Comparison of ENCODE assay signal across 18 cellular contexts in genomic region chr5:173745561-173745960, GRCh38.
DNase-seq lines count a peak whose midpoint lies in the region; ATAC-seq and TF ChIP-seq lines count a peak whose summit lies in the region.
"Had no signal": no experiment of that assay in that cellular context is flagged by ENCODE, and none has a peak within 500 bp of the region (broad histone marks: within the 10 kb centered on the region; RNA-seq: fewer than 3 reads in every experiment).

No MANE protein-coding gene starts in this region.

- H3K79me1 ChIP-seq in H9 (ENCODE audit: insufficient read depth, low read depth, low read length, poor library complexity, severe bottlenecking): no peaks in the 10 kb centered on the region

- H3K4me3 ChIP-seq in SJSA1 (no peak overlapping the region), iPS-20b (ENCODE audit: low read length) (peak overlapping the region; percentile 33; the same call in 1 of the 2 replicates)
- H3K4me3 ChIP-seq: cardiac muscle cell, skin epidermis had no signal

- no peaks in the 10 kb centered on the region for H3K79me2 ChIP-seq in H9 (ENCODE audit: insufficient read depth, low read length)

- H3K4me3 Mint-ChIP-seq in H9: peak overlapping the region; percentile 45 to 67
- no peak overlapping the region for H3K4me3 Mint-ChIP-seq in stimulated activated memory B cell treated with anti-CD40 and anti-IgM and Interleukin-4, amounts not matched to agents 10 μg/mL and 1 μg/mL and 100 μg/mL, for 72 hours
- H3K4me3 Mint-ChIP-seq: naive thymus-derived CD4-positive, alpha-beta T cell; T-helper 2 cell treated with Interferon-gamma antibody and Interleukin-4, amounts not matched to agents 5 μg/mL and 100 μg/mL, for 36 hours had no signal

- no peak overlapping the region for H2AFZ ChIP-seq in H9 (ENCODE audit: low read length)

- H3K9ac ChIP-seq in H9 (ENCODE audit: extremely low read depth, insufficient read length, low read length): no peak overlapping the region
- peak overlapping the region; percentile 45; the same call in 1 of the 2 replicates for H3K9ac ChIP-seq in iPS-20b (ENCODE audit: low read depth, low read length)

- no peaks in the 10 kb centered on the region for H3K23me2 ChIP-seq in H9 (ENCODE audit: insufficient read length, low read depth, low read length, poor library complexity, severe bottlenecking)

- no peak overlapping the region for H4K91ac ChIP-seq in H9 (ENCODE audit: insufficient read length, low read depth, low read length)

- peaks cover 10% of the 10 kb centered on the region; the same call in 1 of the 2 replicates for H3K4me1 ChIP-seq in H9 (ENCODE audit: insufficient read depth, low read length)
- H3K4me1 ChIP-seq in SJSA1 (replicated peaks): peaks cover 15% of the 10 kb centered on the region
- H3K4me1 ChIP-seq in iPS-20b (ENCODE audit: insufficient read depth, low read length): peaks cover 25% of the 10 kb centered on the region
- H3K4me1 ChIP-seq: BE2C had no signal

- H2BK12ac ChIP-seq in H9 (ENCODE audit: insufficient read length, low read depth, low read length): no peak overlapping the region

- H3K23ac ChIP-seq in H9 (ENCODE audit: insufficient read length, low read depth, low read length): no peak overlapping the region

- no peak overlapping the region for H4K8ac ChIP-seq in H9 (replicated peaks; ENCODE audit: insufficient read length, low read depth, low read length)

- no peak overlapping the region for H2AK5ac ChIP-seq in H9 (ENCODE audit: insufficient read length, low read length)

- H2BK15ac ChIP-seq in H9 (ENCODE audit: low read depth, low read length): no peak overlapping the region

- peak overlapping the region; percentile 74 for H3T11ph ChIP-seq in H9 (ENCODE audit: low read length)

- H3K9me3 ChIP-seq in H9 (ENCODE audit: control insufficient read depth, low read depth, low read length) (no peaks in the 10 kb centered on the region), SJSA1 (replicated peaks) (no peaks in the 10 kb centered on the region), iPS-20b (ENCODE audit: insufficient read depth, low read depth, low read length) (no peaks in the 10 kb centered on the region)
- H3K9me3 ChIP-seq: BE2C had no signal

- H2BK120ac ChIP-seq in H9 (ENCODE audit: low read depth, low read length, poor library complexity, severe bottlenecking): no peak overlapping the region

- no peak overlapping the region for H3K56ac ChIP-seq in H9 (ENCODE audit: insufficient read length, low read depth, low read length)

- no peak for ATAC-seq in stimulated activated memory B cell treated with anti-CD40 and anti-IgM and Interleukin-4, amounts not matched to agents 10 μg/mL and 1 μg/mL and 100 μg/mL, for 72 hours
- ATAC-seq in HG03175 (IDR thresholded peaks at IDR 0.05; ENCODE audit: unreplicated experiment) (no peak), GM21717 (IDR thresholded peaks at IDR 0.05; ENCODE audit: unreplicated experiment) (no peak)

- no peak overlapping the region for H2BK20ac ChIP-seq in H9 (ENCODE audit: low read depth, low read length, poor library complexity, severe bottlenecking)

- H3K27me3 Mint-ChIP-seq in H9 (ENCODE audit: low read depth): no peaks in the 10 kb centered on the region; the same call in 1 of the 2 replicates
- no peaks in the 10 kb centered on the region for H3K27me3 Mint-ChIP-seq in stimulated activated memory B cell treated with anti-CD40 and anti-IgM and Interleukin-4, amounts not matched to agents 10 μg/mL and 1 μg/mL and 100 μg/mL, for 72 hours

- H4K5ac ChIP-seq in H9 (ENCODE audit: insufficient read length, low read depth, low read length): no peak overlapping the region

- no peaks in the 10 kb centered on the region for H4K20me1 ChIP-seq in H9 (ENCODE audit: control insufficient read depth, insufficient read depth, insufficient read length)

- peaks cover 50 to 57% of the 10 kb centered on the region in 2 experiments for H3K4me1 Mint-ChIP-seq in H9
- peaks cover 59% of the 10 kb centered on the region for H3K4me1 Mint-ChIP-seq in stimulated activated memory B cell treated with anti-CD40 and anti-IgM and Interleukin-4, amounts not matched to agents 10 μg/mL and 1 μg/mL and 100 μg/mL, for 72 hours

- no peak overlapping the region for H2BK5ac ChIP-seq in H9 (ENCODE audit: insufficient read length, low read length)

- no peaks in the 10 kb centered on the region for H3K27me3 ChIP-seq in H9 (ENCODE audit: insufficient read depth, low read length)
- no peaks in the 10 kb centered on the region for H3K27me3 ChIP-seq in SJSA1 (replicated peaks)
- no peaks in the 10 kb centered on the region for H3K27me3 ChIP-seq in iPS-20b (ENCODE audit: insufficient read depth, low read length)
- H3K27me3 ChIP-seq: BE2C, cardiac muscle cell had no signal

- WGBS in H9 (ENCODE audit: extremely low coverage, insufficient read length, low lambda C conversion rate): no CpG with 5 or more reads among the region's 7 CpGs

- H3K4ac ChIP-seq in H9 (ENCODE audit: low read depth, low read length): no peak overlapping the region

- no peak overlapping the region for H3K14ac ChIP-seq in H9 (ENCODE audit: insufficient read depth, low read length)

- DNase-seq in H9 (no peak), SJSA1 (ENCODE audit: low read depth in 1 of 2, low spot score in 2 of 2) (no peak), LoVo (ENCODE audit: low spot score) (no peak), NCI-H2171 (lab: John Stamatoyannopoulos, UW) (no peak)
- DNase-seq: effector CD4-positive, alpha-beta T cell; naive thymus-derived CD4-positive, alpha-beta T cell; NCI-H1048; posterior cingulate gyrus; SIG-M5; stimulated activated CD4-positive, alpha-beta T cell treated with anti-CD3 and anti-CD28 coated beads, Interleukin-2, amount 100 ng/mL, for 48 hours had no signal

- TF ChIP-seq CTCF in H9 (conservative IDR thresholded peaks at IDR 0.05): no peak

- H3K27ac ChIP-seq in H9 (ENCODE audit: insufficient read length, low read depth, low read length): peak overlapping the region; percentile 61
- H3K27ac ChIP-seq in SJSA1: peak overlapping the region; percentile 36
- peak overlapping the region; percentile 71 for H3K27ac ChIP-seq in iPS-20b (ENCODE audit: low read length)
- H3K27ac ChIP-seq: cardiac muscle cell had no signal

- peak overlapping the region; percentile 44 for H3K4me2 ChIP-seq in H9 (ENCODE audit: insufficient read depth, insufficient read length, low read length)

- peaks cover 0 to 6% (median 4%) of the 10 kb centered on the region in 3 experiments; a peak in 4 of 7 replicates for H3K36me3 Mint-ChIP-seq in H9 (ENCODE audit: insufficient read depth in 1 of 3, low read depth in 3 of 3)
- no peaks in the 10 kb centered on the region for H3K36me3 Mint-ChIP-seq in stimulated activated memory B cell treated with anti-CD40 and anti-IgM and Interleukin-4, amounts not matched to agents 10 μg/mL and 1 μg/mL and 100 μg/mL, for 72 hours
- H3K36me3 Mint-ChIP-seq: naive thymus-derived CD4-positive, alpha-beta T cell had no signal

- H3K36me3 ChIP-seq in SJSA1 (no peaks in the 10 kb centered on the region), iPS-20b (ENCODE audit: insufficient read depth, low read depth, low read length) (no peaks in the 10 kb centered on the region)
- H3K36me3 ChIP-seq: BE2C, cardiac muscle cell had no signal

- H3K18ac ChIP-seq in H9 (ENCODE audit: insufficient read length, low read depth, low read length): no peak overlapping the region

- H3K9me3 Mint-ChIP-seq in H9: no peaks in the 10 kb centered on the region; a peak in 1 of 5 replicates
- H3K9me3 Mint-ChIP-seq in stimulated activated memory B cell treated with anti-CD40 and anti-IgM and Interleukin-4, amounts not matched to agents 10 μg/mL and 1 μg/mL and 100 μg/mL, for 72 hours: no peaks in the 10 kb centered on the region
- H3K9me3 Mint-ChIP-seq: naive thymus-derived CD4-positive, alpha-beta T cell; T-helper 2 cell treated with Interferon-gamma antibody and Interleukin-4, amounts not matched to agents 5 μg/mL and 100 μg/mL, for 36 hours had no signal

- peak overlapping the region; percentile 81 to 95 (median 89) for H3K27ac Mint-ChIP-seq in H9
- H3K27ac Mint-ChIP-seq in stimulated activated memory B cell treated with anti-CD40 and anti-IgM and Interleukin-4, amounts not matched to agents 10 μg/mL and 1 μg/mL and 100 μg/mL, for 72 hours: peak overlapping the region; percentile 76
- H3K27ac Mint-ChIP-seq: naive thymus-derived CD4-positive, alpha-beta T cell; T-helper 2 cell treated with Interferon-gamma antibody and Interleukin-4, amounts not matched to agents 5 μg/mL and 100 μg/mL, for 36 hours had no signal
